In genomic region chr16:4380131-4381063, GRCh38 we compare ENCODE assay signal across 1 cellular context.
TF ChIP-seq lines count a peak whose summit lies in the region.

No MANE protein-coding gene starts in this region.

TF ChIP-seq in IMR-90, 13 proteins besides CTCF, POLR2A, EP300 and RAD21:
- TF ChIP-seq FOS (IDR thresholded peaks at IDR 0.05; ENCODE audit: low read depth, low read length) (no peak), CHD1 (IDR thresholded peaks at IDR 0.05; ENCODE audit: low read depth, low read length) (no peak), BHLHE40 (IDR thresholded peaks at IDR 0.05; ENCODE audit: low read depth, low read length) (no peak), SMC3 (IDR thresholded peaks at IDR 0.05; ENCODE audit: low read depth, low read length) (no peak), MAZ (IDR thresholded peaks at IDR 0.05; ENCODE audit: borderline replicate concordance, low read depth, low read length) (no peak), MAFK (IDR thresholded peaks at IDR 0.05; ENCODE audit: low read depth, low read length) (no peak), MXI1 (IDR thresholded peaks at IDR 0.05; ENCODE audit: borderline replicate concordance, low read depth, low read length) (no peak), RCOR1 (IDR thresholded peaks at IDR 0.05; ENCODE audit: insufficient replicate concordance, low read length) (no peak), CEBPB (IDR thresholded peaks at IDR 0.05; ENCODE audit: low read depth, low read length) (no peak), NFE2L2 (IDR thresholded peaks at IDR 0.05; ENCODE audit: low read depth, low read length) (no peak)
